In genomic region chr13:94362411-94362909, GRCh38 we compare ENCODE assay signal across 8 cellular contexts.
DNase-seq lines count a peak whose midpoint lies in the region; ATAC-seq and TF ChIP-seq lines count a peak whose summit lies in the region.

No MANE protein-coding gene starts in this region.

- H3K4me1 ChIP-seq in Loucy (ENCODE audit: insufficient read depth, low read length, poor library complexity, severe bottlenecking) (no peaks in the 10 kb centered on the region), ovary (ENCODE audit: insufficient read depth) (no peaks in the 10 kb centered on the region), upper lobe of right lung (no peaks in the 10 kb centered on the region)

- no peak for TF ChIP-seq EP300 in ovary (IDR thresholded peaks at IDR 0.05)

- H3K4me2 ChIP-seq in Loucy (ENCODE audit: low read depth, low read length, poor library complexity, severe bottlenecking), result no peak overlapping the region

- H3K9me3 ChIP-seq in Loucy (ENCODE audit: insufficient read depth, low read depth, low read length), result no peaks in the 10 kb centered on the region
- H3K9me3 ChIP-seq in ovary, result no peaks in the 10 kb centered on the region
- no peaks in the 10 kb centered on the region for H3K9me3 ChIP-seq in upper lobe of right lung

- POLR2A ChIA-PET in GM10248 (lab: Yijun Ruan, JAX), result no interaction called here

- H3K27me3 ChIP-seq in Loucy (ENCODE audit: insufficient read depth, low read length, poor library complexity, severe bottlenecking), result no peaks in the 10 kb centered on the region
- no peaks in the 10 kb centered on the region for H3K27me3 ChIP-seq in ovary
- no peaks in the 10 kb centered on the region for H3K27me3 ChIP-seq in upper lobe of right lung

- no peak overlapping the region for H3K27ac ChIP-seq in ovary
- no peak overlapping the region for H3K27ac ChIP-seq in upper lobe of right lung

- H3K36me3 ChIP-seq in Loucy (ENCODE audit: insufficient read depth, low read length) (no peaks in the 10 kb centered on the region), ovary (no peaks in the 10 kb centered on the region), upper lobe of right lung (no peaks in the 10 kb centered on the region)

- ATAC-seq in upper lobe of right lung, result peak; percentile 99

- peak overlapping the region; percentile 24; the same call in 1 of the 2 replicates for H2AFZ ChIP-seq in Loucy (ENCODE audit: low read length)

- TF ChIP-seq POLR2A in ovary (IDR thresholded peaks at IDR 0.05), result no peak

- H4K20me1 ChIP-seq in Loucy (ENCODE audit: insufficient read depth, low read length, poor library complexity, severe bottlenecking), result no peaks in the 10 kb centered on the region

- intact Hi-C loops in ovary (cut with DNase I), result loop anchor here in 1 of 4 donors (10.0 kb wide), 1 partner anchor 1138 kb away; the partner anchor contains the start of gene GPC6
- intact Hi-C loops in upper lobe of right lung (cut with DNase I), result no loop called here

- CTCF ChIA-PET in GM10248 (lab: Yijun Ruan, JAX), result interaction anchor here (0.8 to 2.2 kb wide), 18 partner anchors 10 to 1357 kb away, joined by 3 to 9 read pairs (median 4); no protein-coding TSS in a partner anchor

- H3K9me2 ChIP-seq in Loucy (replicated peaks; ENCODE audit: low read depth, low read length), result no peaks in the 10 kb centered on the region

- no peaks in the 10 kb centered on the region for H3K79me2 ChIP-seq in Loucy (ENCODE audit: insufficient read depth, low read length)

- WGBS in ovary, 3 donors, result 0 to 1% (median 0%) methylated on average over 4 of the region's 4 CpGs

- DNase-seq in GM10248 (ENCODE audit: extremely low spot score) (peak; percentile 61), HCEC 1CT (peak; percentile 87), SHP77 (lab: John Stamatoyannopoulos, UW) (peak; percentile 70 to 81), foreskin melanocyte (peak; percentile 68), ovary (peak in 4 of 5 donors; percentile 50 to 78 (median 58)), upper lobe of right lung (no peak)
- peak; percentile 23 for DNase-seq in activated T-helper 9 cell treated with anti-CD3 and anti-CD28 coated beads, Interleukin-2, amount 50 U/mL, for 16 hours (ENCODE audit: low read depth)

- H3K4me3 ChIP-seq in Loucy (ENCODE audit: low read length, poor library complexity, severe bottlenecking) (no peak overlapping the region), ovary (no peak overlapping the region), upper lobe of right lung (no peak overlapping the region)

- TF ChIP-seq CTCF in GM10248 (IDR thresholded peaks at IDR 0.05; ENCODE audit: control extremely low read depth, extremely low read depth, low read depth, missing control alignments) (peak; percentile 85), Loucy (conservative IDR thresholded peaks at IDR 0.05; ENCODE audit: low read length) (peak; percentile 85), ovary (IDR thresholded peaks at IDR 0.05) (peak; percentile 65 to 79 (median 78)), upper lobe of right lung (IDR thresholded peaks at IDR 0.05) (peak; percentile 91)

- no peak overlapping the region for H3K9ac ChIP-seq in Loucy (ENCODE audit: low read depth, low read length, poor library complexity, severe bottlenecking)

- H3F3A ChIP-seq in Loucy (ENCODE audit: low read depth), result no peaks in the 10 kb centered on the region
